ENCODE assay signal across 8 cellular contexts in genomic region chr4:56757821-56758400, GRCh38.
A peak's percentile ranks its signal among the peaks of the same experiment; 100 is the strongest.
DNase-seq lines count a peak whose midpoint lies in the region; ATAC-seq lines count a peak whose summit lies in the region.

No MANE protein-coding gene starts in this region.

- H3K9me2 ChIP-seq in Karpas-422 (replicated peaks; ENCODE audit: insufficient read depth, low read length): no peaks in the 10 kb centered on the region

- H3K36me3 Mint-ChIP-seq in activated naive CD4-positive, alpha-beta T cell treated with anti-CD3 and anti-CD28 coated beads, Interleukin-2, amount 10 ng/mL, durations not matched to agents 7 days and 5 days: no peaks in the 10 kb centered on the region

- CTCF ChIA-PET in activated naive CD4-positive, alpha-beta T cell treated with anti-CD3 and anti-CD28 coated beads, Interleukin-2, amount 10 ng/mL, durations not matched to agents 7 days and 5 days (lab: Charles Lee): interaction anchor here (1.1 to 1.6 kb wide), 3 partner anchors 40 to 78 kb away, joined by 3 to 6 read pairs (median 5); no protein-coding TSS in a partner anchor

- WGBS in right cardiac atrium: 22% methylated on average over 6 of the region's 6 CpGs

- H3K27me3 Mint-ChIP-seq in activated naive CD4-positive, alpha-beta T cell treated with anti-CD3 and anti-CD28 coated beads, Interleukin-2, amount 10 ng/mL, durations not matched to agents 7 days and 5 days: peaks cover 16% of the 10 kb centered on the region

- no peaks in the 10 kb centered on the region for H4K20me1 ChIP-seq in Karpas-422 (ENCODE audit: insufficient read depth, low read depth, low read length)

- H3K27ac ChIP-seq in right cardiac atrium (ENCODE audit: low read length) (no peak overlapping the region), Karpas-422 (ENCODE audit: low read length) (no peak overlapping the region)

- H3K9me3 Mint-ChIP-seq in activated naive CD4-positive, alpha-beta T cell treated with anti-CD3 and anti-CD28 coated beads, Interleukin-2, amount 10 ng/mL, durations not matched to agents 7 days and 5 days: no peaks in the 10 kb centered on the region

- no peak overlapping the region; the same call in 1 of the 2 replicates for H2AFZ ChIP-seq in Karpas-422 (ENCODE audit: low read length)

- no peaks in the 10 kb centered on the region for H3K36me3 ChIP-seq in Karpas-422 (ENCODE audit: insufficient read depth, low read length)

- DNase-seq in right cardiac atrium (peak in 2 of 3 donors; percentile 18 to 51), Right ventricle myocardium superior (no peak), SIG-M5 (lab: John Stamatoyannopoulos, UW) (peak; percentile 82), iPS DF 4.7 (ENCODE audit: extremely low read depth, low spot score) (peak; percentile 51), Karpas-422 (no peak)
- peak; percentile 83 for DNase-seq in activated naive CD4-positive, alpha-beta T cell treated with anti-CD3 and anti-CD28 coated beads, Interleukin-2, amount 10 ng/mL, durations not matched to agents 7 days and 5 days
- DNase-seq in stimulated activated CD4-positive, alpha-beta T cell treated with anti-CD3 and anti-CD28 coated beads, Interleukin-15, amount 100 ng/mL, for 48 hours (ENCODE audit: low read depth in 2 of 2): peak; percentile 75 to 77

- peak overlapping the region; percentile 67 for H3K4me3 Mint-ChIP-seq in activated naive CD4-positive, alpha-beta T cell treated with anti-CD3 and anti-CD28 coated beads, Interleukin-2, amount 10 ng/mL, durations not matched to agents 7 days and 5 days

- intact Hi-C loops in right cardiac atrium (cut with DNase I) (no loop called here), Right ventricle myocardium superior (cut with DNase I) (no loop called here)

- H3K27me3 ChIP-seq in right cardiac atrium (ENCODE audit: control insufficient read depth, insufficient read depth): no peaks in the 10 kb centered on the region
- no peaks in the 10 kb centered on the region for H3K27me3 ChIP-seq in Karpas-422 (ENCODE audit: low read length)

- H3K4me1 ChIP-seq in right cardiac atrium (ENCODE audit: control insufficient read depth, insufficient read depth, low read length): no peaks in the 10 kb centered on the region
- H3K4me1 ChIP-seq in Karpas-422 (ENCODE audit: low read length): no peaks in the 10 kb centered on the region

- H3K9me3 ChIP-seq in right cardiac atrium (ENCODE audit: control insufficient read depth, low read length) (no peaks in the 10 kb centered on the region), Karpas-422 (ENCODE audit: low read length) (no peaks in the 10 kb centered on the region)

- no peaks in the 10 kb centered on the region for H3K79me2 ChIP-seq in Karpas-422 (ENCODE audit: low read length)

- H3K9ac ChIP-seq in Karpas-422 (ENCODE audit: low read length): no peak overlapping the region

- H3K4me1 Mint-ChIP-seq in activated naive CD4-positive, alpha-beta T cell treated with anti-CD3 and anti-CD28 coated beads, Interleukin-2, amount 10 ng/mL, durations not matched to agents 7 days and 5 days: peaks cover 50% of the 10 kb centered on the region

- H3K27ac Mint-ChIP-seq in activated naive CD4-positive, alpha-beta T cell treated with anti-CD3 and anti-CD28 coated beads, Interleukin-2, amount 10 ng/mL, durations not matched to agents 7 days and 5 days: peak overlapping the region; percentile 99

- peak in 1 of 2 donors; percentile 43 for ATAC-seq in right cardiac atrium
- ATAC-seq in Right ventricle myocardium superior (ENCODE audit: poor library complexity): no peak
- peak; percentile 85 for ATAC-seq in HG03108 (IDR thresholded peaks at IDR 0.05; ENCODE audit: unreplicated experiment)

- no peak overlapping the region for H3K4me3 ChIP-seq in right cardiac atrium (ENCODE audit: low read length)
- no peak overlapping the region for H3K4me3 ChIP-seq in Karpas-422 (ENCODE audit: low read length)

- H3K4me2 ChIP-seq in Karpas-422 (ENCODE audit: low read depth, low read length, poor library complexity, severe bottlenecking): no peak overlapping the region

Comparison
In these comparisons a context has a peak if more than half of its experiments do, and no peak if none do; other contexts are left out.
1. DNase-seq: peak in right cardiac atrium (2 of 3), SIG-M5 (single experiment), activated naive CD4-positive, alpha-beta T cell treated with anti-CD3 and anti-CD28 coated beads, Interleukin-2, amount 10 ng/mL, durations not matched to agents 7 days and 5 days (single experiment), iPS DF 4.7 (single experiment) and stimulated activated CD4-positive, alpha-beta T cell treated with anti-CD3 and anti-CD28 coated beads, Interleukin-15, amount 100 ng/mL, for 48 hours (2 of 2); none in Right ventricle myocardium superior (single experiment) and Karpas-422 (single experiment).